28 cellular contexts compared by ENCODE assay signal in genomic region chr12:130523208-130523607, GRCh38.
"Had no signal": no experiment of that assay in that cellular context is flagged by ENCODE, and none has a peak within 500 bp of the region (broad histone marks: within the 10 kb centered on the region; RNA-seq: fewer than 3 reads in every experiment).

No MANE protein-coding gene starts in this region.

- H3K4me3 ChIP-seq: colonic mucosa, coronary artery, dorsolateral prefrontal cortex, esophagus muscularis mucosa, esophagus squamous epithelium, gastrocnemius medialis, gastroesophageal sphincter, heart left ventricle, heart right ventricle had no signal

- H3K27me3 ChIP-seq: colonic mucosa, esophagus muscularis mucosa, esophagus squamous epithelium, foreskin keratinocyte, gastrocnemius medialis had no signal

- ATAC-seq: effector memory CD8-positive, alpha-beta T cell; esophagus mucosa; foreskin keratinocyte; gastrocnemius medialis; gastroesophageal sphincter; heart left ventricle; heart right ventricle had no signal

- H3K9me3 ChIP-seq: colonic mucosa, esophagus squamous epithelium, gastrocnemius medialis had no signal

- H3K4me1 ChIP-seq: colonic mucosa, esophagus muscularis mucosa, esophagus squamous epithelium, foreskin keratinocyte, gastrocnemius medialis, gastroesophageal sphincter, heart left ventricle, heart right ventricle had no signal

- H3K36me3 ChIP-seq: colonic mucosa, esophagus muscularis mucosa, esophagus squamous epithelium, gastrocnemius medialis, gastroesophageal sphincter, heart left ventricle, heart right ventricle had no signal

- FAIRE-seq: colon, endometrium, endothelial cell of umbilical vein, frontal cortex had no signal

- H3K27ac ChIP-seq: colonic mucosa, coronary artery, dorsolateral prefrontal cortex, epithelial cell of prostate, esophagus muscularis mucosa, esophagus squamous epithelium, foreskin keratinocyte, gastrocnemius medialis, gastroesophageal sphincter, heart left ventricle, heart right ventricle had no signal

- DNase-seq: colonic mucosa; cortex of kidney; dermis blood vessel endothelial cell; dorsolateral prefrontal cortex; effector CD4-positive, alpha-beta T cell; effector CD8-positive, alpha-beta T cell; effector memory CD4-positive, alpha-beta T cell; effector memory CD8-positive, alpha-beta T cell; endodermal cell; erythroblast; esophagus squamous epithelium; foreskin fibroblast; foreskin keratinocyte; foreskin melanocyte; gastrocnemius medialis; glutamatergic neuron; head of caudate nucleus; heart left ventricle; heart right ventricle had no signal
